Comparison of ENCODE assay signal across 26 cellular contexts in the genomic region with DNA sequence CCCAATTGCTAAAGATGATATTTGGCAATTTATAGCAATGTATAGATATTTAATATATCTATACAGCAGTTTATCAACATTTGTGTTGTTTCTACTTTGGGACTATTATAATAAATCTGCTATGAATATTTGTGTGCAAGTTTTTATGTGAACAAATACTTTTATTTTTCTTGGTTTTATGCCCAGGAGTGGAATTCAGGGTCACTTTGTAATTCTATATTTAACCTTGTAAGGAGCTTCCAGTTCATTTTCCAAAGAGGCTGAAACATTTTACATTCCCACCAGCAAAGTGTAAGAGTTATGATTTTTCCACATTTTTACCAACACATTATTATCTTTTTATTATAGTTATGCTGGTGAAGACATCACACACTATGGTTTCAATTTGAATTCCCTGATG.
"Had no signal": no experiment of that assay in that cellular context is flagged by ENCODE, and none has a peak within 500 bp of the region (broad histone marks: within the 10 kb centered on the region; RNA-seq: fewer than 3 reads in every experiment).

No MANE protein-coding gene starts in this region.

- H3K9me3 ChIP-seq: ascending aorta, colonic mucosa, gastrocnemius medialis, heart left ventricle had no signal

- H3K27me3 ChIP-seq: ascending aorta, brain microvascular endothelial cell, colonic mucosa, foreskin keratinocyte, gastrocnemius medialis, heart left ventricle had no signal

- DNase-seq: activated CD4-positive, alpha-beta memory T cell treated with anti-CD3 and anti-CD28 coated beads for 36 hours; activated CD4-positive, alpha-beta T cell treated with anti-CD3 and anti-CD28 coated beads for 36 hours; activated CD4-positive, alpha-beta T cell treated with anti-CD3 and anti-CD28 coated beads, Interleukin-2, amount 10 ng/mL, durations not matched to agents 24 days and 14 days; activated CD4-positive, CD25-positive, alpha-beta regulatory T cell; activated CD4-positive, CD25-positive, alpha-beta regulatory T cell treated with anti-CD3 and anti-CD28 coated beads, Interleukin-2, amount 50 U/mL, for 72 hours; activated CD8-positive, alpha-beta memory T cell treated with anti-CD3 and anti-CD28 coated beads, Interleukin-2, amount 10 ng/mL, durations not matched to agents 7 days and 5 days; activated CD8-positive, alpha-beta memory T cell treated with anti-CD3 and anti-CD28 coated beads, Interleukin-2, amount 50 U/mL, for 4 hours; activated CD8-positive, alpha-beta T cell treated with anti-CD3 and anti-CD28 coated beads, Interleukin-2, amount 10 ng/mL, durations not matched to agents 7 days and 5 days; activated effector memory CD4-positive, alpha-beta T cell treated with anti-CD3 and anti-CD28 coated beads, Interleukin-2, amount 50 U/mL, for 16 hours; activated naive CD4-positive, alpha-beta T cell treated with anti-CD3 and anti-CD28 coated beads for 36 hours; activated naive CD8-positive, alpha-beta T cell treated with anti-CD3 and anti-CD28 coated beads for 36 hours; activated naive CD8-positive, alpha-beta T cell treated with anti-CD3 and anti-CD28 coated beads, Interleukin-2, amount 50 U/mL, for 24 hours; activated T-cell treated with anti-CD3 and anti-CD28 coated beads, Interleukin-2, amount 50 U/mL, for 1 hour; activated T-cell treated with anti-CD3 and anti-CD28 coated beads, Interleukin-2, amount 50 U/mL, for 48 hours; brain microvascular endothelial cell; caudate nucleus; colonic mucosa; effector CD8-positive, alpha-beta T cell; foreskin keratinocyte; gastrocnemius medialis; glutamatergic neuron; heart left ventricle; T-helper 1 cell; T-helper 17 cell; T1000 had no signal

- H3K4me1 ChIP-seq: ascending aorta, colonic mucosa, foreskin keratinocyte, gastrocnemius medialis, heart left ventricle had no signal

- H3K36me3 ChIP-seq: ascending aorta, brain microvascular endothelial cell, colonic mucosa, gastrocnemius medialis, heart left ventricle had no signal

- H3K4me3 ChIP-seq: ascending aorta, colonic mucosa, gastrocnemius medialis, heart left ventricle had no signal
